ENCODE assay signal across 19 cellular contexts in genomic region chr6:154167163-154167562, GRCh38.
A peak's percentile ranks its signal among the peaks of the same experiment; 100 is the strongest.
DNase-seq lines count a peak whose midpoint lies in the region; ATAC-seq and TF ChIP-seq lines count a peak whose summit lies in the region.
"Had no signal": no experiment of that assay in that cellular context is flagged by ENCODE, and none has a peak within 500 bp of the region (broad histone marks: within the 10 kb centered on the region; RNA-seq: fewer than 3 reads in every experiment).

No MANE protein-coding gene starts in this region.

- no peaks in the 10 kb centered on the region for H3K36me3 ChIP-seq in GM23248 (ENCODE audit: low read depth)
- H3K36me3 ChIP-seq: colonic mucosa, thoracic aorta had no signal

- H3K4me3 ChIP-seq in GM23248: no peak overlapping the region
- H3K4me3 ChIP-seq: colonic mucosa, thoracic aorta had no signal

- H3K27me3 Mint-ChIP-seq in naive thymus-derived CD8-positive, alpha-beta T cell: no peaks in the 10 kb centered on the region
- H3K27me3 Mint-ChIP-seq: activated CD8-positive, alpha-beta T cell treated with anti-CD3 and anti-CD28 coated beads for 36 hours; activated T-helper 17 cell treated with anti-CD3 and anti-CD28 coated beads, Interleukin-2, amount 50 U/mL, for 72 hours; CD8-positive, alpha-beta memory T cell had no signal

- CTCF ChIA-PET in HEK293T (lab: Yijun Ruan, JAX): no interaction called here

- no peak overlapping the region for H3K27ac ChIP-seq in GM23248
- H3K27ac ChIP-seq: colonic mucosa, epithelial cell of prostate, thoracic aorta had no signal

- in situ Hi-C loops in GM23248 (cut with MboI): loop anchor here (25.0 kb wide), 2 partner anchors 495 to 620 kb away; no protein-coding TSS in a partner anchor

- DNase-seq in DMS53 (lab: John Stamatoyannopoulos, UW) (peak; percentile 9), DMS53 treated with DMSO at 0.1 percent for 48 hours (lab: John Stamatoyannopoulos, UW; ENCODE audit: unreplicated experiment) (no peak), GF-D8 (lab: John Stamatoyannopoulos, UW) (peak; percentile 43), SHP77 (lab: John Stamatoyannopoulos, UW) (peak; percentile 4), GM23248 (no peak), HEK293T (ENCODE audit: extremely low spot score) (no peak)
- DNase-seq in naive thymus-derived CD8-positive, alpha-beta T cell: no peak
- DNase-seq: 8988T; activated CD8-positive, alpha-beta T cell treated with anti-CD3 and anti-CD28 coated beads for 36 hours; CD8-positive, alpha-beta memory T cell; colonic mucosa; H7; mesenchymal stem cell; NCI-H2171 treated with DMSO at 0.1 percent for 48 hours; stimulated activated CD4-positive, alpha-beta T cell treated with anti-CD3 and anti-CD28 coated beads, Interleukin-4, amount 100 ng/mL, for 1 hour had no signal

- H3K4me3 Mint-ChIP-seq in naive thymus-derived CD8-positive, alpha-beta T cell: no peak overlapping the region
- H3K4me3 Mint-ChIP-seq: activated CD8-positive, alpha-beta T cell treated with anti-CD3 and anti-CD28 coated beads for 36 hours; activated T-helper 17 cell treated with anti-CD3 and anti-CD28 coated beads, Interleukin-2, amount 50 U/mL, for 72 hours; CD8-positive, alpha-beta memory T cell had no signal

- H3K27me3 ChIP-seq in GM23248 (replicated peaks; ENCODE audit: insufficient read depth): no peaks in the 10 kb centered on the region
- H3K27me3 ChIP-seq: colonic mucosa had no signal

- H2AFZ ChIP-seq in GM23248: no peak overlapping the region

- H3K9ac ChIP-seq in GM23248: no peak overlapping the region

- H3K4me2 ChIP-seq in GM23248 (ENCODE audit: unreplicated experiment): no peak overlapping the region

- POLR2A ChIA-PET in naive thymus-derived CD8-positive, alpha-beta T cell (lab: Charles Lee): interaction anchor here (1.4 kb wide), 1 partner anchor 11 kb away, joined by 5 read pairs; no protein-coding TSS in a partner anchor
- POLR2A ChIA-PET in HEK293T (lab: Yijun Ruan, JAX): no interaction called here

- H3K9me2 ChIP-seq in GM23248 (ENCODE audit: insufficient read depth): no peaks in the 10 kb centered on the region

- no peaks in the 10 kb centered on the region for H3K79me2 ChIP-seq in GM23248 (ENCODE audit: insufficient read depth)

- peaks cover 3% of the 10 kb centered on the region; the same call in 1 of the 2 replicates for H3K4me1 ChIP-seq in GM23248 (ENCODE audit: insufficient read depth)
- H3K4me1 ChIP-seq: colonic mucosa had no signal

- WGBS in GM23248 (ENCODE audit: low coverage in 1 of 2, low lambda C conversion rate in 2 of 2, missing lambda C conversion rate in 2 of 2), 2 experiments: 58 to 61% methylated on average over 4 of the region's 4 CpGs

- ATAC-seq in naive thymus-derived CD8-positive, alpha-beta T cell: no peak
- no peak for ATAC-seq in activated CD4-positive, CD25-positive, alpha-beta regulatory T cell treated with anti-CD3 and anti-CD28 coated beads, Interleukin-2, amount 50 U/mL, for 24 hours
- ATAC-seq: activated CD8-positive, alpha-beta T cell treated with anti-CD3 and anti-CD28 coated beads for 36 hours; activated T-helper 17 cell treated with anti-CD3 and anti-CD28 coated beads, Interleukin-2, amount 50 U/mL, for 72 hours had no signal

- H3K9me3 Mint-ChIP-seq in naive thymus-derived CD8-positive, alpha-beta T cell: no peaks in the 10 kb centered on the region
- H3K9me3 Mint-ChIP-seq: activated T-helper 17 cell treated with anti-CD3 and anti-CD28 coated beads, Interleukin-2, amount 50 U/mL, for 72 hours; CD8-positive, alpha-beta memory T cell had no signal

- H3F3A ChIP-seq in GM23248 (ENCODE audit: insufficient read depth): peaks cover 8% of the 10 kb centered on the region; the same call in 1 of the 2 replicates

- H4K20me1 ChIP-seq in GM23248 (ENCODE audit: insufficient read depth): no peaks in the 10 kb centered on the region

- H3K4me1 Mint-ChIP-seq in naive thymus-derived CD8-positive, alpha-beta T cell: peaks cover 32 to 68% (median 62%) of the 10 kb centered on the region in 4 donors

- H3K9me3 ChIP-seq in GM23248 (ENCODE audit: low read depth): no peaks in the 10 kb centered on the region
- H3K9me3 ChIP-seq: colonic mucosa, thoracic aorta had no signal

- H3K36me3 Mint-ChIP-seq in naive thymus-derived CD8-positive, alpha-beta T cell: peaks cover 12 to 64% (median 39%) of the 10 kb centered on the region in 3 donors

- peak overlapping the region in 8 of 10 donors; percentile 4 to 74 (median 62) for H3K27ac Mint-ChIP-seq in naive thymus-derived CD8-positive, alpha-beta T cell
- H3K27ac Mint-ChIP-seq: activated CD8-positive, alpha-beta T cell treated with anti-CD3 and anti-CD28 coated beads for 36 hours; activated T-helper 17 cell treated with anti-CD3 and anti-CD28 coated beads, Interleukin-2, amount 50 U/mL, for 72 hours had no signal

TF ChIP-seq in HEK293T, 16 proteins besides CTCF, POLR2A, EP300 and RAD21:
- TF ChIP-seq BHLHE40 (IDR thresholded peaks at IDR 0.05; ENCODE audit: borderline replicate concordance) (no peak), PKNOX1 (IDR thresholded peaks at IDR 0.05) (no peak), FOXM1 (IDR thresholded peaks at IDR 0.05; ENCODE audit: borderline replicate concordance) (no peak), FOXA1 (IDR thresholded peaks at IDR 0.05) (no peak), L3MBTL2 (conservative IDR thresholded peaks at IDR 0.05) (no peak), SUZ12 (IDR thresholded peaks at IDR 0.05) (no peak), FOXK2 (IDR thresholded peaks at IDR 0.05) (no peak), ZNF384 (IDR thresholded peaks at IDR 0.05) (no peak), ARNT (IDR thresholded peaks at IDR 0.05) (no peak), SP1 (IDR thresholded peaks at IDR 0.05) (no peak), CTBP1 (IDR thresholded peaks at IDR 0.05; ENCODE audit: borderline replicate concordance) (no peak)

Comparison
In these comparisons a context has a peak if more than half of its experiments do, and no peak if none do; other contexts are left out.
1. DNase-seq: peak in DMS53 (single experiment), GF-D8 (single experiment) and SHP77 (2 of 2); none in DMS53 treated with DMSO at 0.1 percent for 48 hours (single experiment), naive thymus-derived CD8-positive, alpha-beta T cell (0 of 10), GM23248 (single experiment) and HEK293T (single experiment).